ENCODE assay signal across 17 cellular contexts in the genomic region with DNA sequence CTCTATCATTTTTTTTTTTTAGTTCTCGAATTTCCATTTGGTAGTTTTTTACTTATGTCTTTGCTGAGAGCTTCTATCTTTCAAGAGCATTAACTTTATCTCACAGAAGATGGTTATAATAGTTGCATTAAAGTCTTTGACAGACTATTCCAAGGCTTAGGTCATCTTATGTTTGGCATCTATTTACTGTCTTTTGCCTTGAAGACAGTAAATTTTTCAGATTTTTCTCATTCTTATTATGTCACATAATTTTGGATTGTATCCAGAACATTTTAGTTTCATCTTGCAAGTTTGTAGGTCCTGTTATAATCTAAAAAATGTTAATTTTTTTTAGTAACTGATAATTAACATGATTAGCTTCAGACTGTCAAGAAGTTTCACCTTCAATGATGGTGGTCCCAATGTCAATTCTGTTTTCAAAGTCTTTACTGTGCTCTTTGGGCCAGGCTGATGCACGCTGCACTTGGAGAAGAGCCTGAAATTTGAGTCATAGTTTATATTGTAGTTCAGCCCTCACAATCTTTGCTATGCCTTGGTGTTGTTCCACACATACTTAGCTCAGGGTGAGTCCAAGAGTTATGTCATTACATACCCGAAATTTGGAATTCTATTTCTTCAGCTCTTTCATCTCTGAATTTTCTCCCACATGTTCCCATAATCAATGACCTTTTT.
DNase-seq lines count a peak whose midpoint lies in the region; ATAC-seq and TF ChIP-seq lines count a peak whose summit lies in the region.
"Had no signal": no experiment of that assay in that cellular context is flagged by ENCODE, and none has a peak within 500 bp of the region (broad histone marks: within the 10 kb centered on the region; RNA-seq: fewer than 3 reads in every experiment).

No MANE protein-coding gene starts in this region.

- TF ChIP-seq CTCF in MCF 10A (IDR thresholded peaks at IDR 0.05; ENCODE audit: unreplicated experiment): no peak
- no peak for TF ChIP-seq CTCF in breast epithelium (IDR thresholded peaks at IDR 0.05)
- TF ChIP-seq CTCF in adrenal gland (IDR thresholded peaks at IDR 0.05): no peak
- no peak for TF ChIP-seq CTCF in gastroesophageal sphincter (IDR thresholded peaks at IDR 0.05)

- H3K36me3 Mint-ChIP-seq in MCF 10A (ENCODE audit: insufficient read depth, unreplicated experiment): no peaks in the 10 kb centered on the region
- H3K36me3 Mint-ChIP-seq in naive thymus-derived CD8-positive, alpha-beta T cell: no peaks in the 10 kb centered on the region
- H3K36me3 Mint-ChIP-seq: type B pancreatic cell had no signal

- H3K9me3 ChIP-seq in breast epithelium: no peaks in the 10 kb centered on the region
- no peaks in the 10 kb centered on the region for H3K9me3 ChIP-seq in adrenal gland (replicated peaks in 1 of 3)
- no peaks in the 10 kb centered on the region for H3K9me3 ChIP-seq in gastroesophageal sphincter
- H3K9me3 ChIP-seq in subcutaneous abdominal adipose tissue (ENCODE audit: control insufficient read depth in 5 of 5, low read length in 5 of 5): peaks cover 0 to 4% (median 0%) of the 10 kb centered on the region in 5 donors
- H3K9me3 ChIP-seq: HAP-1 had no signal

- TF ChIP-seq POLR2A in breast epithelium (IDR thresholded peaks at IDR 0.05) (no peak), adrenal gland (IDR thresholded peaks at IDR 0.05) (no peak), gastroesophageal sphincter (IDR thresholded peaks at IDR 0.05) (no peak)

- H3K27me3 Mint-ChIP-seq in MCF 10A (ENCODE audit: insufficient read depth, unreplicated experiment): no peaks in the 10 kb centered on the region
- peaks cover 0 to 2% (median 0%) of the 10 kb centered on the region in 5 donors for H3K27me3 Mint-ChIP-seq in naive thymus-derived CD8-positive, alpha-beta T cell
- H3K27me3 Mint-ChIP-seq: activated CD4-positive, alpha-beta T cell treated with anti-CD3 and anti-CD28 coated beads, Interleukin-2, amount 10 ng/mL, durations not matched to agents 7 days and 5 days; type B pancreatic cell had no signal

- H3K27me3 ChIP-seq in breast epithelium (no peaks in the 10 kb centered on the region), adrenal gland (no peaks in the 10 kb centered on the region), gastroesophageal sphincter (no peaks in the 10 kb centered on the region), subcutaneous abdominal adipose tissue (ENCODE audit: control insufficient read depth in 5 of 5, insufficient read depth in 4 of 5, low read length in 5 of 5) (no peaks in the 10 kb centered on the region)

- no peak overlapping the region for H3K27ac ChIP-seq in breast epithelium
- peak overlapping the region in 1 of 5 donors; percentile 14 for H3K27ac ChIP-seq in adrenal gland
- peak overlapping the region in 2 of 4 donors; percentile 3 to 61 for H3K27ac ChIP-seq in gastroesophageal sphincter
- H3K27ac ChIP-seq in subcutaneous abdominal adipose tissue (ENCODE audit: low read depth, low read length): peak overlapping the region; percentile 28
- H3K27ac ChIP-seq: 22Rv1 had no signal

- H3K4me3 ChIP-seq in breast epithelium (no peak overlapping the region), adrenal gland (no peak overlapping the region), gastroesophageal sphincter (no peak overlapping the region), subcutaneous abdominal adipose tissue (ENCODE audit: low read depth in 1 of 5, low read length in 5 of 5) (peak overlapping the region in 2 of 5 donors; percentile 12 to 32)
- H3K4me3 ChIP-seq: HAP-1 had no signal

- no peaks in the 10 kb centered on the region for H3K4me1 ChIP-seq in breast epithelium
- peaks cover 7 to 16% of the 10 kb centered on the region in 2 donors for H3K4me1 ChIP-seq in adrenal gland (replicated peaks in 1 of 2)
- peaks cover 0 to 18% (median 4%) of the 10 kb centered on the region in 3 donors for H3K4me1 ChIP-seq in gastroesophageal sphincter
- peaks cover 0 to 17% (median 7%) of the 10 kb centered on the region in 5 donors for H3K4me1 ChIP-seq in subcutaneous abdominal adipose tissue (ENCODE audit: control insufficient read depth in 5 of 5, insufficient read depth in 5 of 5, low read length in 5 of 5)
- H3K4me1 ChIP-seq: HAP-1 had no signal

- no peak overlapping the region for H3K4me3 Mint-ChIP-seq in MCF 10A (ENCODE audit: unreplicated experiment)
- H3K4me3 Mint-ChIP-seq in naive thymus-derived CD8-positive, alpha-beta T cell: no peak overlapping the region
- H3K4me3 Mint-ChIP-seq: activated CD4-positive, alpha-beta T cell treated with anti-CD3 and anti-CD28 coated beads, Interleukin-2, amount 10 ng/mL, durations not matched to agents 7 days and 5 days; endodermal cell; type B pancreatic cell had no signal

- POLR2A ChIA-PET in MCF 10A (lab: Yijun Ruan, JAX): interaction anchor here (0.8 to 2.2 kb wide), 5 partner anchors 9 to 98 kb away, joined by 3 to 9 read pairs (median 6); no protein-coding TSS in a partner anchor
- POLR2A ChIA-PET in naive thymus-derived CD8-positive, alpha-beta T cell (lab: Charles Lee): no interaction called here

- BruUV-seq in MCF 10A (replicated peaks; lab: Mats Ljungman, UMichigan): no TSS peak

- peaks cover 17% of the 10 kb centered on the region for H3K4me1 Mint-ChIP-seq in MCF 10A (ENCODE audit: insufficient read depth, unreplicated experiment)
- H3K4me1 Mint-ChIP-seq in naive thymus-derived CD8-positive, alpha-beta T cell: no peaks in the 10 kb centered on the region
- H3K4me1 Mint-ChIP-seq: activated CD4-positive, alpha-beta T cell treated with anti-CD3 and anti-CD28 coated beads, Interleukin-2, amount 10 ng/mL, durations not matched to agents 7 days and 5 days had no signal

- peak overlapping the region in 1 of 5 donors; percentile 27 for H3K9ac ChIP-seq in subcutaneous abdominal adipose tissue (ENCODE audit: low read length in 5 of 5)

- H3K36me3 ChIP-seq in breast epithelium: no peaks in the 10 kb centered on the region
- H3K36me3 ChIP-seq in adrenal gland (replicated peaks in 1 of 2): no peaks in the 10 kb centered on the region
- H3K36me3 ChIP-seq in gastroesophageal sphincter: no peaks in the 10 kb centered on the region
- H3K36me3 ChIP-seq in subcutaneous abdominal adipose tissue (ENCODE audit: control insufficient read depth in 5 of 5, insufficient read depth in 5 of 5, low read length in 5 of 5): no peaks in the 10 kb centered on the region
- H3K36me3 ChIP-seq: HAP-1 had no signal

- no peaks in the 10 kb centered on the region for H3K9me3 Mint-ChIP-seq in MCF 10A (ENCODE audit: unreplicated experiment)
- peaks cover 0 to 10% (median 0%) of the 10 kb centered on the region in 9 donors for H3K9me3 Mint-ChIP-seq in naive thymus-derived CD8-positive, alpha-beta T cell
- H3K9me3 Mint-ChIP-seq: activated CD4-positive, alpha-beta T cell treated with anti-CD3 and anti-CD28 coated beads, Interleukin-2, amount 10 ng/mL, durations not matched to agents 7 days and 5 days; endodermal cell; type B pancreatic cell had no signal

- no peak overlapping the region for H3K27ac Mint-ChIP-seq in MCF 10A (ENCODE audit: low read depth, unreplicated experiment)
- H3K27ac Mint-ChIP-seq in naive thymus-derived CD8-positive, alpha-beta T cell: no peak overlapping the region
- H3K27ac Mint-ChIP-seq: activated CD4-positive, alpha-beta T cell treated with anti-CD3 and anti-CD28 coated beads, Interleukin-2, amount 10 ng/mL, durations not matched to agents 7 days and 5 days; endodermal cell; type B pancreatic cell had no signal

- DNase-seq in MCF 10A (ENCODE audit: unreplicated experiment): peak; percentile 72
- no peak for DNase-seq in breast epithelium (ENCODE audit: low spot score in 2 of 2)
- peak in 5 of 7 donors; percentile 25 to 39 (median 33) for DNase-seq in adrenal gland
- no peak for DNase-seq in naive thymus-derived CD8-positive, alpha-beta T cell
- DNase-seq: activated CD4-positive, alpha-beta T cell treated with anti-CD3 and anti-CD28 coated beads, Interleukin-2, amount 10 ng/mL, durations not matched to agents 7 days and 5 days; activated naive CD4-positive, alpha-beta T cell; endodermal cell; GF-D8; kidney; nucleus accumbens had no signal

- 28 to 42% (median 31%) methylated on average over 3 of the region's 3 CpGs for WGBS in adrenal gland, 4 donors
- 10 to 23% methylated on average over 3 of the region's 3 CpGs for WGBS in gastroesophageal sphincter (ENCODE audit: low coverage in 1 of 2), 2 donors

- CTCF ChIA-PET in MCF 10A (lab: Yijun Ruan, JAX): interaction anchor here (0.6 to 0.9 kb wide), 4 partner anchors 20 to 398 kb away, joined by 3 read pairs; no protein-coding TSS in a partner anchor

- intact Hi-C loops in MCF 10A (cut with micrococcal nuclease) (loop anchor here (5.0 kb wide), 1 partner anchor 85 kb away; no protein-coding TSS in a partner anchor), breast epithelium (cut with DNase I; ENCODE audit: low total_unique reads) (no loop called here), adrenal gland (cut with DNase I) (no loop called here)

- TF ChIP-seq EP300 in gastroesophageal sphincter (IDR thresholded peaks at IDR 0.05): no peak

- peak; percentile 88 for ATAC-seq in gastroesophageal sphincter
- no peak for ATAC-seq in GM18520 (IDR thresholded peaks at IDR 0.05; ENCODE audit: unreplicated experiment)
- no peak for ATAC-seq in GM19324 (IDR thresholded peaks at IDR 0.05; ENCODE audit: low FRiP score, unreplicated experiment)
- ATAC-seq in naive thymus-derived CD8-positive, alpha-beta T cell: no peak

Comparison
In these comparisons a context has a peak if more than half of its experiments do, and no peak if none do; other contexts are left out.
1. DNase-seq: peak in MCF 10A (single experiment) and adrenal gland (5 of 7); none in breast epithelium (0 of 2) and naive thymus-derived CD8-positive, alpha-beta T cell (0 of 10).